ENCODE assay signal across 8 cellular contexts in genomic region chr17:37609170-37610040, GRCh38. TPM values are rescaled to one million over a fixed set of nuclear protein-coding genes. Genes with fewer than 3 reads are reported as not detected.
DNase-seq lines count a peak whose midpoint lies in the region; ATAC-seq and TF ChIP-seq lines count a peak whose summit lies in the region.

Gene SYNRG, minus strand, starts transcription at chr17:37609418. Its CDS starts 63 bp downstream, at chr17:37609355.

- peak; percentile 87 for ATAC-seq in HG02623 (IDR thresholded peaks at IDR 0.05; ENCODE audit: unreplicated experiment)

- no peaks in the 10 kb centered on the region for H3K9me3 Mint-ChIP-seq in activated naive CD8-positive, alpha-beta T cell (ENCODE audit: low read depth)

- no peak for TF ChIP-seq EP300 in ovary (IDR thresholded peaks at IDR 0.05)

- intact Hi-C loops in head of caudate nucleus (cut with DNase I) (loop anchor here (2.0 to 5.0 kb wide), 2 partner anchors 117 to 1009 kb away; partner anchors contain the start of gene MRM1), ovary (cut with DNase I) (no loop called here), thyroid gland (cut with DNase I) (no loop called here)

- H3K4me1 ChIP-seq in ovary (ENCODE audit: insufficient read depth) (peaks cover 3% of the 10 kb centered on the region), thyroid gland (peaks cover 5 to 7% of the 10 kb centered on the region in 2 donors)

- H3K4me3 ChIP-seq in ovary: peak within 1 kb of the TSS; percentile 77
- H3K4me3 ChIP-seq in thyroid gland (replicated peaks in 1 of 3): peak within 1 kb of the TSS; percentile 89 to 97 (median 96)

- peak within 1 kb of the TSS; percentile 94 for H3K27ac Mint-ChIP-seq in activated naive CD8-positive, alpha-beta T cell

- peaks cover 49% of the 10 kb centered on the region for H3K4me1 Mint-ChIP-seq in activated naive CD8-positive, alpha-beta T cell (ENCODE audit: low read depth)

- H3K27me3 Mint-ChIP-seq in activated naive CD8-positive, alpha-beta T cell: no peaks in the 10 kb centered on the region

- TF ChIP-seq CTCF in ovary (IDR thresholded peaks at IDR 0.05): peak in 2 of 3 donors; percentile 32 to 50
- TF ChIP-seq CTCF in thyroid gland (IDR thresholded peaks at IDR 0.05): peak in 5 of 6 experiments; percentile 2 to 55 (median 48)

- TF ChIP-seq POLR2A in GM10847 (IDR thresholded peaks at IDR 0.05; ENCODE audit: extremely low read depth, insufficient read length) (peak; percentile 96), ovary (IDR thresholded peaks at IDR 0.05) (peak; percentile 48), thyroid gland (IDR thresholded peaks at IDR 0.05) (peak in 1 of 2 donors; percentile 95)

- DNase-seq in NCI-H1092 treated with DMSO at 0.1 percent for 48 hours (lab: John Stamatoyannopoulos, UW) (peak; percentile 96), SKM-1 (lab: John Stamatoyannopoulos, UW; ENCODE audit: unreplicated experiment) (peak; percentile 77), head of caudate nucleus (peak; percentile 94 to 99 (median 97)), ovary (peak; percentile 97 to 99 (median 98)), thyroid gland (peak; percentile 96 to 98)

- H3K36me3 ChIP-seq in ovary (no peaks in the 10 kb centered on the region), thyroid gland (peaks cover 0 to 7% of the 10 kb centered on the region in 2 donors)

- peak within 1 kb of the TSS; percentile 73 to 86 for H3K27ac ChIP-seq in ovary
- peak within 1 kb of the TSS; percentile 74 to 82 (median 81) for H3K27ac ChIP-seq in thyroid gland

- H3K9me3 ChIP-seq in ovary (no peaks in the 10 kb centered on the region), thyroid gland (no peaks in the 10 kb centered on the region)

- 1 to 2% (median 2%) methylated on average over 41 to 60 of the region's 60 CpGs for WGBS in ovary, 3 donors
- 3 to 5% methylated on average over 19 to 32 of the region's 60 CpGs for WGBS in thyroid gland, 2 donors

- H3K4me3 Mint-ChIP-seq in activated naive CD8-positive, alpha-beta T cell: peak within 1 kb of the TSS; percentile 92

- H3K27me3 ChIP-seq in ovary (peaks cover 3% of the 10 kb centered on the region), thyroid gland (no peaks in the 10 kb centered on the region)

- H3K36me3 Mint-ChIP-seq in activated naive CD8-positive, alpha-beta T cell: peaks cover 1% of the 10 kb centered on the region

RNA-seq across cellular contexts. Expression of gene SYNRG, which starts in this region (rescaled TPM):
- total RNA-seq in ovary (10 to 100 TPM; 16.8 to 40.0 (median 31.1) TPM), thyroid gland (10 to 100 TPM; 33.4 to 54.1 (median 41.6) TPM)
- polyA plus RNA-seq in ovary: 10 to 100 TPM; 10.9 to 37.1 TPM

Comparison
In these comparisons a context has a peak if more than half of its experiments do, and no peak if none do; other contexts are left out.
1. Peak in every context shown above with its lines: DNase-seq, ATAC-seq, H3K4me3 ChIP-seq and H3K27ac ChIP-seq.